In the genomic region with DNA sequence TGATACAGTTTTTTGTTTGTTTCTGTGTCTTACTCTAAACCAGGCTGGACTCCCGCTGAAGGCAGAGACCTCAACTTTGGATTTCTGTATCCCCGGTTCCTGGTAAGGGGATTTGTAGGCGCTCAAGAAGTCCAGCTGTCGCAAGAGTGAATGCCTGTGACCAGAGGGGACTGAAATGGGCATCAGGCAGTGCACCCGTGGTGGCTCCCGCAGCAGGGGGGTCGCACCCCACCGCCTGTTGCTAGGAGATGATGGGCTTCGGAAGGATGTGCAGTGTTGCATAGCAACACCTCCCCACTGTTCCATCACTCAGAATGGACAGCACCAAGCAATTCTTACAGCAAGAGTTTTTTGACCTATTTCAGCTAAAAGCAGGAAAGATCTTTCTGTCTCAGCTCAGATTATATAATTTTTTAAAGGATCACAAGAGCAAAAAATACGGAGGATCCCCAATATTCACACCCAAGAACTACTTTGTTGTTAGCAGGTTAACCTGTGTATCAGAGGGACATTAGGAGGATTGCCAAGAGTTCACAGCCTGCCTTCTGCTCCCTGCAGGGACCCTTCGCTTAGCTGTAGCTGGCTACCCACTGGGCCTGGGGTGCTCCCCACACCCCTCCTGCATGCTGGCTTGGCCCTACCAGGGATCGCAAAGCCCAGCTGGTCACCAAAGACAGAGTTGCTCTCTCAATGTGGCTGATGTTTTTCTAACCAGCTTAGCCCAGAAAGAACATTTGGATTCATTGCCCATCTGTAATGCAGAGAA, we compare ENCODE assay signal across 12 cellular contexts.
"Had no signal": no experiment of that assay in that cellular context is flagged by ENCODE, and none has a peak within 500 bp of the region (broad histone marks: within the 10 kb centered on the region; RNA-seq: fewer than 3 reads in every experiment).

No MANE protein-coding gene starts in this region.

- H3K36me3 Mint-ChIP-seq: natural killer cell treated with Interleukin-12 subunit alpha and Interleukin-12 subunit beta and Interleukin-15 and Interleukin-18, amount 100 ng/mL, for 72 hours had no signal

- DNase-seq: activated B cell treated with CpG ODN at 0.5 μM for 24 hours; activated CD4-positive, alpha-beta T cell treated with anti-CD3 and anti-CD28 coated beads, Interleukin-2, amount 10 ng/mL, durations not matched to agents 24 days and 14 days; activated naive CD4-positive, alpha-beta T cell treated with anti-CD3 and anti-CD28 coated beads for 36 hours; effector CD8-positive, alpha-beta T cell; hippocampal formation; stimulated activated CD4-positive, alpha-beta T cell treated with anti-CD3 and anti-CD28 coated beads, Interleukin-15, amount 100 ng/mL, for 24 hours; stimulated activated CD4-positive, alpha-beta T cell treated with anti-CD3 and anti-CD28 coated beads, Interleukin-4, amount 100 ng/mL, for 24 hours had no signal

- H3K4me3 Mint-ChIP-seq: activated B cell treated with CpG ODN at 0.5 μM for 24 hours; activated CD4-positive, alpha-beta T cell treated with anti-CD3 and anti-CD28 coated beads, Interleukin-2, amount 10 ng/mL, durations not matched to agents 24 days and 14 days; activated naive CD4-positive, alpha-beta T cell treated with anti-CD3 and anti-CD28 coated beads for 36 hours; natural killer cell treated with Interleukin-12 subunit alpha and Interleukin-12 subunit beta and Interleukin-15 and Interleukin-18, amount 100 ng/mL, for 72 hours; stimulated activated naive CD8-positive, alpha-beta T cell treated with anti-CD3 and anti-CD28 coated beads, Interleukin-15, Interleukin-2, amounts not matched to agents 100 ng/mL and 50 ng/mL, for 24 hours had no signal

- H3K4me1 Mint-ChIP-seq: activated B cell treated with CpG ODN at 0.5 μM for 24 hours; activated CD4-positive, alpha-beta T cell treated with anti-CD3 and anti-CD28 coated beads, Interleukin-2, amount 10 ng/mL, durations not matched to agents 24 days and 14 days had no signal

- H3K27me3 ChIP-seq: cardiac muscle cell had no signal

- H3K27ac ChIP-seq: cardiac muscle cell, epithelial cell of prostate had no signal

- H3K36me3 ChIP-seq: cardiac muscle cell had no signal

- H3K9me3 Mint-ChIP-seq: activated CD4-positive, alpha-beta T cell treated with anti-CD3 and anti-CD28 coated beads, Interleukin-2, amount 10 ng/mL, durations not matched to agents 24 days and 14 days; activated naive CD4-positive, alpha-beta T cell treated with anti-CD3 and anti-CD28 coated beads for 36 hours; natural killer cell treated with Interleukin-12 subunit alpha and Interleukin-12 subunit beta and Interleukin-15 and Interleukin-18, amount 100 ng/mL, for 72 hours; stimulated activated naive CD8-positive, alpha-beta T cell treated with anti-CD3 and anti-CD28 coated beads, Interleukin-15, Interleukin-2, amounts not matched to agents 100 ng/mL and 50 ng/mL, for 24 hours had no signal

- H3K27ac Mint-ChIP-seq: activated B cell treated with CpG ODN at 0.5 μM for 24 hours; activated CD4-positive, alpha-beta T cell treated with anti-CD3 and anti-CD28 coated beads, Interleukin-2, amount 10 ng/mL, durations not matched to agents 24 days and 14 days; activated naive CD4-positive, alpha-beta T cell treated with anti-CD3 and anti-CD28 coated beads for 36 hours; natural killer cell treated with Interleukin-12 subunit alpha and Interleukin-12 subunit beta and Interleukin-15 and Interleukin-18, amount 100 ng/mL, for 72 hours had no signal

- H3K4me3 ChIP-seq: cardiac muscle cell, lung had no signal
